8 cellular contexts compared by ENCODE assay signal in genomic region chr16:70267516-70267915, GRCh38. TPM values are rescaled to one million over a fixed set of nuclear protein-coding genes. Genes with fewer than 3 reads are reported as not detected.
A peak's percentile ranks its signal among the peaks of the same experiment; 100 is the strongest.
DNase-seq lines count a peak whose midpoint lies in the region; ATAC-seq lines count a peak whose summit lies in the region.

No MANE protein-coding gene starts in this region.

- H3K4me1 ChIP-seq in SJCRH30 = no peaks in the 10 kb centered on the region

- no peak overlapping the region for H3K27ac ChIP-seq in SJCRH30

- peaks cover 69% of the 10 kb centered on the region for H3K36me3 ChIP-seq in H7 (replicated peaks; ENCODE audit: control insufficient read depth, insufficient read depth, low read length)
- peaks cover 29% of the 10 kb centered on the region for H3K36me3 ChIP-seq in SJCRH30

- H3K9me3 ChIP-seq in SJCRH30 (replicated peaks) = no peaks in the 10 kb centered on the region

- H3K27me3 ChIP-seq in H7 (ENCODE audit: control insufficient read depth, insufficient read depth, low read length) (no peaks in the 10 kb centered on the region), SJCRH30 (no peaks in the 10 kb centered on the region)

- DNase-seq in NCI-H1436 (lab: John Stamatoyannopoulos, UW) (peak; percentile 26), NCI-H1436 treated with DMSO at 0.1 percent for 48 hours (lab: John Stamatoyannopoulos, UW) (no peak), H7 (peak; percentile 85), SJCRH30 (peak; percentile 27 to 68), fibroblast of peridontal ligament (ENCODE audit: extremely low read depth) (peak; percentile 47), middle frontal gyrus (ENCODE audit: extremely low spot score, low spot score) (no peak)
- DNase-seq in stimulated activated CD8-positive, alpha-beta memory T cell treated with anti-CD3 and anti-CD28 coated beads, Interleukin-4, amount 100 ng/mL, for 48 hours = peak; percentile 45

- no peak for ATAC-seq in HG03354 (IDR thresholded peaks at IDR 0.05; ENCODE audit: poor library complexity, severe bottlenecking, unreplicated experiment)

- H3K4me3 ChIP-seq in H7 (ENCODE audit: insufficient read depth, low read depth, low read length) = no peak overlapping the region
- H3K4me3 ChIP-seq in SJCRH30 = no peak overlapping the region

RNA-seq across cellular contexts. Expression of gene EXOSC6, which starts 15.8 kb away (rescaled TPM):
- total RNA-seq in H7 (2014; rRNA removed; shearing (Covaris generic)) = 17.6 and 18.4 TPM in 2 replicates
- 19.7 and 22.6 TPM in 2 replicates for total RNA-seq in SJCRH30 (2014; rRNA removed; shearing (Covaris generic))

RNA-seq across cellular contexts. Expression of gene AARS1, which starts 21.8 kb away (rescaled TPM):
- total RNA-seq in H7 (2014; rRNA removed; shearing (Covaris generic)) = 149 and 178 TPM in 2 replicates
- total RNA-seq in SJCRH30 (2014; rRNA removed; shearing (Covaris generic)) = 32.4 and 36.5 TPM in 2 replicates

RNA-seq across cellular contexts. Expression of gene DDX19B, which starts 31.5 kb away (rescaled TPM):
- total RNA-seq in H7 (2014; rRNA removed; shearing (Covaris generic)) = 23.5 and 28.0 TPM in 2 replicates
- 17.5 and 23.9 TPM in 2 replicates for total RNA-seq in SJCRH30 (2014; rRNA removed; shearing (Covaris generic))

Comparison
In these comparisons a context has a peak if more than half of its experiments do, and no peak if none do; other contexts are left out.
1. DNase-seq: peak in NCI-H1436 (single experiment), H7 (single experiment), SJCRH30 (2 of 2), fibroblast of peridontal ligament (single experiment) and stimulated activated CD8-positive, alpha-beta memory T cell treated with anti-CD3 and anti-CD28 coated beads, Interleukin-4, amount 100 ng/mL, for 48 hours (single experiment); none in NCI-H1436 treated with DMSO at 0.1 percent for 48 hours (single experiment) and middle frontal gyrus (single experiment).